26 cellular contexts compared by ENCODE assay signal in genomic region chr9:123164285-123164684, GRCh38.
DNase-seq lines count a peak whose midpoint lies in the region; ATAC-seq, FAIRE-seq and TF ChIP-seq lines count a peak whose summit lies in the region.
"Had no signal": no experiment of that assay in that cellular context is flagged by ENCODE, and none has a peak within 500 bp of the region (broad histone marks: within the 10 kb centered on the region; RNA-seq: fewer than 3 reads in every experiment).

No MANE protein-coding gene starts in this region.

- H3K4me1 ChIP-seq in H1 (replicated peaks in 1 of 4; ENCODE audit: control insufficient read depth in 3 of 4, insufficient read depth in 4 of 4, low read length in 3 of 4): no peaks in the 10 kb centered on the region
- no peaks in the 10 kb centered on the region for H3K4me1 ChIP-seq in mesenchymal stem cell (ENCODE audit: control insufficient read depth, insufficient read depth, low read depth, low read length)
- no peaks in the 10 kb centered on the region for H3K4me1 ChIP-seq in body of pancreas
- H3K4me1 ChIP-seq: SJSA1, tibial nerve had no signal

- POLR2A ChIA-PET in H1 (lab: Charles Lee; ENCODE audit: partially characterized antibody): interaction anchor here (0.6 to 1.9 kb wide), 3 partner anchors 10 to 41 kb away, joined by 3 to 9 read pairs (median 3); no protein-coding TSS in a partner anchor

- DNase-seq in H1 (ENCODE audit: low read depth in 1 of 2, low spot score in 2 of 2): no peak
- DNase-seq in NCI-H2196 (lab: John Stamatoyannopoulos, UW; ENCODE audit: unreplicated experiment): no peak
- DNase-seq in mesenchymal stem cell: no peak
- DNase-seq in body of pancreas: no peak
- DNase-seq: activated CD4-positive, CD25-positive, alpha-beta regulatory T cell treated with anti-CD3 and anti-CD28 coated beads, Interleukin-2, amount 50 U/mL, for 72 hours; activated CD8-positive, alpha-beta T cell treated with anti-CD3 and anti-CD28 coated beads, Interleukin-2, amount 10 ng/mL, durations not matched to agents 7 days and 5 days; activated T-cell treated with anti-CD3 and anti-CD28 coated beads, Interleukin-2, amount 50 U/mL, for 1 hour; brain microvascular endothelial cell; effector CD4-positive, alpha-beta T cell; GM23248; mammary epithelial cell; MV-4-11; NCI-H1694; NCI-H2171 treated with DMSO at 0.1 percent for 48 hours; NCI-H526 treated with DMSO at 0.1 percent for 48 hours; stomach had no signal

- H3K4ac ChIP-seq in H1 (replicated peaks; ENCODE audit: insufficient read length, low read depth, low read length): no peak overlapping the region
- H3K4ac ChIP-seq in mesenchymal stem cell (ENCODE audit: low read depth in 1 of 2, low read length in 2 of 2): no peak overlapping the region

- H3K9me3 Mint-ChIP-seq in stimulated activated memory B cell treated with anti-CD40 and anti-IgM and Interleukin-4, amounts not matched to agents 10 μg/mL and 1 μg/mL and 100 μg/mL, for 72 hours: no peaks in the 10 kb centered on the region
- H3K9me3 Mint-ChIP-seq: CD14-positive monocyte had no signal

- intact Hi-C loops in body of pancreas (cut with DNase I): no loop called here

- no peaks in the 10 kb centered on the region for H3K27me3 Mint-ChIP-seq in stimulated activated memory B cell treated with anti-CD40 and anti-IgM and Interleukin-4, amounts not matched to agents 10 μg/mL and 1 μg/mL and 100 μg/mL, for 72 hours

- H2AK5ac ChIP-seq in H1 (ENCODE audit: low read depth, low read length) (no peak overlapping the region), mesenchymal stem cell (ENCODE audit: low read length, severe bottlenecking) (no peak overlapping the region)

- H3K23ac ChIP-seq in H1 (ENCODE audit: insufficient read length) (no peak overlapping the region), mesenchymal stem cell (ENCODE audit: low read length in 2 of 2) (no peak overlapping the region)

- H3K27ac ChIP-seq in H1 (ENCODE audit: low read depth, low read length): no peak overlapping the region
- no peak overlapping the region for H3K27ac ChIP-seq in mesenchymal stem cell (ENCODE audit: low read length, poor library complexity, severe bottlenecking)
- no peak overlapping the region for H3K27ac ChIP-seq in body of pancreas
- H3K27ac ChIP-seq: brain microvascular endothelial cell, GM23248, KMS-11, SJSA1, stomach, tibial nerve had no signal

- no peaks in the 10 kb centered on the region; the same call in 1 of the 2 replicates for H3K79me1 ChIP-seq in H1 (ENCODE audit: low read depth, low read length)
- no peaks in the 10 kb centered on the region for H3K79me1 ChIP-seq in mesenchymal stem cell (replicated peaks; ENCODE audit: low read length, poor library complexity, severe bottlenecking)

- H4K91ac ChIP-seq in H1 (replicated peaks; ENCODE audit: insufficient read length, low read length) (no peak overlapping the region), mesenchymal stem cell (ENCODE audit: low read length) (no peak overlapping the region)

- no peak overlapping the region for H3K14ac ChIP-seq in H1 (ENCODE audit: insufficient read length)
- H3K14ac ChIP-seq in mesenchymal stem cell (ENCODE audit: low read length in 2 of 2): no peak overlapping the region

- no peak overlapping the region for H3K9ac ChIP-seq in H1 (replicated peaks in 1 of 4; ENCODE audit: extremely low read depth in 1 of 4, low read depth in 3 of 4, low read length in 3 of 4)
- H3K9ac ChIP-seq in mesenchymal stem cell (ENCODE audit: low read length): no peak overlapping the region
- H3K9ac ChIP-seq: GM23248, KMS-11 had no signal

- H4K8ac ChIP-seq in H1 (ENCODE audit: extremely low read depth, insufficient read depth, low read length) (no peak overlapping the region), mesenchymal stem cell (ENCODE audit: low read length) (no peak overlapping the region)

- no peak for TF ChIP-seq CTCF in H1 (IDR thresholded peaks at IDR 0.05; ENCODE audit: control extremely low read depth in 1 of 3, insufficient read depth in 1 of 3, low read depth in 1 of 3, low read length in 3 of 3)
- TF ChIP-seq CTCF in body of pancreas (IDR thresholded peaks at IDR 0.05): no peak

- H3K36me3 ChIP-seq in H1 (ENCODE audit: control insufficient read depth in 2 of 4, insufficient read depth in 4 of 4, low read length in 3 of 4): no peaks in the 10 kb centered on the region; a peak in 1 of 8 replicates
- no peaks in the 10 kb centered on the region for H3K36me3 ChIP-seq in mesenchymal stem cell (ENCODE audit: control insufficient read depth in 1 of 2, insufficient read depth in 2 of 2, low read depth in 1 of 2, low read length in 2 of 2)
- H3K36me3 ChIP-seq in body of pancreas (replicated peaks in 1 of 2; ENCODE audit: insufficient read depth in 1 of 2, low read depth in 2 of 2): no peaks in the 10 kb centered on the region
- H3K36me3 ChIP-seq: brain microvascular endothelial cell, SJSA1, stomach, tibial nerve had no signal

- H3K27ac Mint-ChIP-seq in stimulated activated memory B cell treated with anti-CD40 and anti-IgM and Interleukin-4, amounts not matched to agents 10 μg/mL and 1 μg/mL and 100 μg/mL, for 72 hours: no peak overlapping the region
- H3K27ac Mint-ChIP-seq: activated CD8-positive, alpha-beta T cell treated with anti-CD3 and anti-CD28 coated beads, Interleukin-2, amount 10 ng/mL, durations not matched to agents 7 days and 5 days; CD14-positive monocyte had no signal

- H3K4me3 ChIP-seq in H1 (ENCODE audit: extremely low read depth in 1 of 4, insufficient read depth in 2 of 4, low read depth in 3 of 4, low read length in 4 of 4) (no peak overlapping the region), mesenchymal stem cell (ENCODE audit: insufficient read depth in 1 of 2, low read depth in 1 of 2, low read length in 2 of 2) (no peak overlapping the region), body of pancreas (no peak overlapping the region)
- H3K4me3 ChIP-seq: GM23248, SJSA1, stomach, tibial nerve had no signal

- no peak overlapping the region for H3K18ac ChIP-seq in H1 (ENCODE audit: extremely low read depth, low read length)
- no peak overlapping the region for H3K18ac ChIP-seq in mesenchymal stem cell (ENCODE audit: low read depth in 1 of 2, low read length in 2 of 2)

- H2BK12ac ChIP-seq in H1 (ENCODE audit: low read depth, low read length) (no peak overlapping the region), mesenchymal stem cell (ENCODE audit: low read length in 2 of 2) (no peak overlapping the region)

- CTCF ChIA-PET in H1 (lab: Charles Lee; ENCODE audit: partially characterized antibody): interaction anchor here (0.9 to 2.3 kb wide), 6 partner anchors 9 to 186 kb away, joined by 3 to 6 read pairs (median 4); no protein-coding TSS in a partner anchor

- H3K4me2 ChIP-seq in H1 (ENCODE audit: insufficient read depth in 1 of 2, low read depth in 2 of 2, low read length in 2 of 2) (no peak overlapping the region), mesenchymal stem cell (ENCODE audit: low read length, poor library complexity, severe bottlenecking) (no peak overlapping the region)
- H3K4me2 ChIP-seq: KMS-11 had no signal

- no peaks in the 10 kb centered on the region for H4K20me1 ChIP-seq in H1 (replicated peaks in 1 of 2; ENCODE audit: control insufficient read depth in 1 of 2, insufficient read depth in 2 of 2, low read length in 2 of 2)

- ATAC-seq in GM18873 (IDR thresholded peaks at IDR 0.05; ENCODE audit: low FRiP score, unreplicated experiment): peak; percentile 65
- peak; percentile 65 for ATAC-seq in GM21390 (IDR thresholded peaks at IDR 0.05; ENCODE audit: unreplicated experiment)
- peak; percentile 55 for ATAC-seq in HG03342 (IDR thresholded peaks at IDR 0.05; ENCODE audit: unreplicated experiment)
- no peak for ATAC-seq in stimulated activated memory B cell treated with anti-CD40 and anti-IgM and Interleukin-4, amounts not matched to agents 10 μg/mL and 1 μg/mL and 100 μg/mL, for 72 hours
- ATAC-seq in body of pancreas: no peak
- ATAC-seq: activated CD8-positive, alpha-beta T cell treated with anti-CD3 and anti-CD28 coated beads, Interleukin-2, amount 10 ng/mL, durations not matched to agents 7 days and 5 days had no signal

- no peak for TF ChIP-seq RAD21 in H1 (IDR thresholded peaks at IDR 0.05 in 1 of 2, conservative IDR thresholded peaks at IDR 0.05 in 1 of 2; ENCODE audit: low read depth in 2 of 2, low read length in 2 of 2)

- no peak overlapping the region for H4K5ac ChIP-seq in H1 (ENCODE audit: insufficient read length, low read depth, low read length)

- TF ChIP-seq EP300 in H1 (IDR thresholded peaks at IDR 0.05; ENCODE audit: borderline replicate concordance in 1 of 2, low read depth in 2 of 2, low read length in 2 of 2): no peak

- no peak overlapping the region for H3K4me3 Mint-ChIP-seq in stimulated activated memory B cell treated with anti-CD40 and anti-IgM and Interleukin-4, amounts not matched to agents 10 μg/mL and 1 μg/mL and 100 μg/mL, for 72 hours
- H3K4me3 Mint-ChIP-seq: activated CD8-positive, alpha-beta T cell treated with anti-CD3 and anti-CD28 coated beads, Interleukin-2, amount 10 ng/mL, durations not matched to agents 7 days and 5 days; CD14-positive monocyte had no signal

- WGBS in H1 (ENCODE audit: extremely low coverage in 1 of 2, insufficient coverage in 1 of 2, insufficient read length in 1 of 2, insufficient replicate concordance in 2 of 2, low coverage in 1 of 2, low lambda C conversion rate in 2 of 2, missing lambda C conversion rate in 1 of 2), 2 experiments: 95% methylated on average over 2 of the region's 2 CpGs; no CpG with 5 or more reads in 1 of the 2 experiments
- 100% methylated on average over 2 of the region's 2 CpGs for WGBS in mesenchymal stem cell
- 94 to 97% methylated on average over 2 of the region's 2 CpGs for WGBS in body of pancreas, 2 donors

- H2BK120ac ChIP-seq in H1 (replicated peaks; ENCODE audit: low read depth, low read length) (no peak overlapping the region), mesenchymal stem cell (ENCODE audit: low read depth, low read length) (no peak overlapping the region)

- FAIRE-seq in H1 (lab: Jason Lieb, UNC): peak; percentile 13
- FAIRE-seq: HTR-8/SVneo, TTC549 had no signal

- no peak overlapping the region for H2BK20ac ChIP-seq in H1 (ENCODE audit: low read length)

- H3K23me2 ChIP-seq in H1 (ENCODE audit: low read depth, low read length): no peaks in the 10 kb centered on the region

- H2BK15ac ChIP-seq in H1 (ENCODE audit: low read length): no peak overlapping the region
- H2BK15ac ChIP-seq in mesenchymal stem cell (ENCODE audit: low read depth, poor library complexity, severe bottlenecking): no peak overlapping the region

- H3K27me3 ChIP-seq in H1 (replicated peaks in 1 of 4; ENCODE audit: control insufficient read depth in 3 of 4, extremely low read depth in 1 of 4, insufficient read depth in 3 of 4, low read length in 3 of 4): no peaks in the 10 kb centered on the region
- no peaks in the 10 kb centered on the region for H3K27me3 ChIP-seq in mesenchymal stem cell (ENCODE audit: control insufficient read depth in 1 of 2, insufficient read depth in 1 of 2, low read length in 2 of 2)
- no peaks in the 10 kb centered on the region for H3K27me3 ChIP-seq in body of pancreas
- H3K27me3 ChIP-seq: brain microvascular endothelial cell, SJSA1, stomach, tibial nerve had no signal

- TF ChIP-seq POLR2A in H1 (IDR thresholded peaks at IDR 0.05; ENCODE audit: control extremely low read depth in 1 of 2, low read depth in 2 of 2, low read length in 2 of 2) (no peak), body of pancreas (IDR thresholded peaks at IDR 0.05) (no peak)

- H3K36me3 Mint-ChIP-seq in stimulated activated memory B cell treated with anti-CD40 and anti-IgM and Interleukin-4, amounts not matched to agents 10 μg/mL and 1 μg/mL and 100 μg/mL, for 72 hours: peaks cover 26% of the 10 kb centered on the region
- H3K36me3 Mint-ChIP-seq: CD14-positive monocyte had no signal

- H3K4me1 Mint-ChIP-seq in stimulated activated memory B cell treated with anti-CD40 and anti-IgM and Interleukin-4, amounts not matched to agents 10 μg/mL and 1 μg/mL and 100 μg/mL, for 72 hours: peaks cover 46% of the 10 kb centered on the region

- H3K9me3 ChIP-seq in H1 (ENCODE audit: insufficient read depth in 2 of 2, low read depth in 1 of 2, low read length in 1 of 2) (no peaks in the 10 kb centered on the region), mesenchymal stem cell (ENCODE audit: control insufficient read depth, low read length) (no peaks in the 10 kb centered on the region), body of pancreas (no peaks in the 10 kb centered on the region)
- H3K9me3 ChIP-seq: SJSA1, stomach, tibial nerve had no signal

- H2AFZ ChIP-seq in H1 (ENCODE audit: low read length) (no peak overlapping the region), mesenchymal stem cell (ENCODE audit: low read depth, low read length) (no peak overlapping the region)
- H2AFZ ChIP-seq: GM23248 had no signal

- no peak overlapping the region for H3K56ac ChIP-seq in H1 (replicated peaks; ENCODE audit: insufficient read length, low read depth, low read length)

- H3K79me2 ChIP-seq in H1 (ENCODE audit: control insufficient read depth in 1 of 2, insufficient read depth in 2 of 2, low read length in 2 of 2): peaks cover 0 to under 1% of the 10 kb centered on the region in 2 experiments; a peak in 1 of 4 replicates

- no peak overlapping the region for H2BK5ac ChIP-seq in H1 (ENCODE audit: low read depth, low read length)
- H2BK5ac ChIP-seq in mesenchymal stem cell (ENCODE audit: low read depth, low read length, poor library complexity, severe bottlenecking): no peak overlapping the region

Comparison
In these comparisons a context has a peak if more than half of its experiments do, and no peak if none do; other contexts are left out.
1. ATAC-seq: peak in GM18873 (single experiment), GM21390 (single experiment) and HG03342 (single experiment); none in stimulated activated memory B cell treated with anti-CD40 and anti-IgM and Interleukin-4, amounts not matched to agents 10 μg/mL and 1 μg/mL and 100 μg/mL, for 72 hours (single experiment) and body of pancreas (single experiment).